9 cellular contexts compared by ENCODE assay signal in genomic region chr6:53792973-53793317, GRCh38. TPM values are rescaled to one million over a fixed set of nuclear protein-coding genes. Genes with fewer than 3 reads are reported as not detected.
DNase-seq lines count a peak whose midpoint lies in the region; ATAC-seq and TF ChIP-seq lines count a peak whose summit lies in the region.
"Had no signal": no experiment of that assay in that cellular context is flagged by ENCODE, and none has a peak within 500 bp of the region (broad histone marks: within the 10 kb centered on the region; RNA-seq: fewer than 3 reads in every experiment).

No MANE protein-coding gene starts in this region.

- peak overlapping the region; percentile 81 to 83 for H3K27ac ChIP-seq in prostate gland
- H3K27ac ChIP-seq: neutrophil had no signal

- intact Hi-C loops in prostate gland (cut with DNase I) = loop anchor here (10.0 kb wide), 1 partner anchor 248 kb away; the partner anchor contains the start of gene GCLC

- H3K36me3 ChIP-seq in HAP-1 (replicated peaks) = no peaks in the 10 kb centered on the region
- H3K36me3 ChIP-seq in prostate gland = no peaks in the 10 kb centered on the region
- H3K36me3 ChIP-seq: neutrophil had no signal

- DNase-seq in HAP-1 (ENCODE audit: low spot score in 2 of 2) = no peak
- DNase-seq in T-helper 17 cell = no peak
- DNase-seq in fibroblast of the aortic adventitia (ENCODE audit: low read depth) = no peak
- no peak for DNase-seq in prostate gland (ENCODE audit: low spot score)
- no peak for DNase-seq in cerebellum (ENCODE audit: low spot score)
- no peak for DNase-seq in glomerular visceral epithelial cell (ENCODE audit: extremely low spot score)
- no peak for DNase-seq in GM03348 (ENCODE audit: low spot score)
- DNase-seq in KBM-7 = no peak

- H3K4me1 ChIP-seq in HAP-1 = peaks cover 18% of the 10 kb centered on the region
- no peaks in the 10 kb centered on the region for H3K4me1 ChIP-seq in prostate gland (replicated peaks)

- no peak for ATAC-seq in T-helper 17 cell

- peaks cover 3% of the 10 kb centered on the region for H3K36me3 Mint-ChIP-seq in T-helper 17 cell (ENCODE audit: low read depth)

- peak overlapping the region; percentile 98 for H3K4me3 Mint-ChIP-seq in T-helper 17 cell

- H3K27me3 ChIP-seq in HAP-1 (ENCODE audit: low read depth) = no peaks in the 10 kb centered on the region
- H3K27me3 ChIP-seq in prostate gland (replicated peaks; ENCODE audit: insufficient read depth) = no peaks in the 10 kb centered on the region

- peak overlapping the region; percentile 88 for H3K27ac Mint-ChIP-seq in T-helper 17 cell

- 20% methylated on average over 3 of the region's 3 CpGs for WGBS in prostate gland

- no peak for TF ChIP-seq CTCF in fibroblast of the aortic adventitia (IDR thresholded peaks at IDR 0.05; ENCODE audit: insufficient read depth, low read length)
- no peak for TF ChIP-seq CTCF in prostate gland (IDR thresholded peaks at IDR 0.05)

- peaks cover 12% of the 10 kb centered on the region for H3K27me3 Mint-ChIP-seq in T-helper 17 cell

- H3K4me3 ChIP-seq in HAP-1 (peak overlapping the region; percentile 70), fibroblast of the aortic adventitia (ENCODE audit: low read depth, low read length) (peak overlapping the region; percentile 80), prostate gland (peak overlapping the region; percentile 73 to 78)

- in situ Hi-C loops in HAP-1 (cut with MboI; ENCODE audit: low sequenced_read_pairs) = no loop called here
- in situ Hi-C loops in KBM-7 (cut with MboI; ENCODE audit: low pct_unique_long_range_greater_than_20kb, low sequenced_read_pairs) = no loop called here

- H3K9me3 ChIP-seq in HAP-1 = no peaks in the 10 kb centered on the region; the same call in 1 of the 2 replicates
- no peaks in the 10 kb centered on the region for H3K9me3 ChIP-seq in T-helper 17 cell (ENCODE audit: control insufficient read depth, low read length, poor library complexity, severe bottlenecking)
- H3K9me3 ChIP-seq in prostate gland = no peaks in the 10 kb centered on the region
- H3K9me3 ChIP-seq: neutrophil had no signal

- no peak for TF ChIP-seq POLR2A in prostate gland (IDR thresholded peaks at IDR 0.05)

- H3K4me1 Mint-ChIP-seq in T-helper 17 cell = peaks cover 33% of the 10 kb centered on the region

RNA-seq across cellular contexts. Expression of gene LRRC1, which starts 1.9 kb away (rescaled TPM):
- total RNA-seq in T-helper 17 cell (1 to 10 TPM; 2.5 to 4.0 TPM), fibroblast of the aortic adventitia (ENCODE audit: low replicate concordance) (2.5 and 8.3 TPM in 2 replicates), prostate gland (10 to 100 TPM; 25.0 to 25.6 TPM), cerebellum (19.3 TPM)
